In genomic region chr10:123621910-123622309, GRCh38 we compare ENCODE assay signal across 12 cellular contexts. TPM values are rescaled to one million over a fixed set of nuclear protein-coding genes. Genes with fewer than 3 reads are reported as not detected.
DNase-seq lines count a peak whose midpoint lies in the region; TF ChIP-seq lines count a peak whose summit lies in the region.
"Had no signal": no experiment of that assay in that cellular context is flagged by ENCODE, and none has a peak within 500 bp of the region (broad histone marks: within the 10 kb centered on the region; RNA-seq: fewer than 3 reads in every experiment).

No MANE protein-coding gene starts in this region.

- TF ChIP-seq CTCF in AG09309 (IDR thresholded peaks at IDR 0.05; ENCODE audit: control insufficient read depth, insufficient read depth, low read depth, low read length, missing control alignments) (no peak), RWPE1 (conservative IDR thresholded peaks at IDR 0.05; ENCODE audit: low read depth) (no peak)

- POLR2A ChIA-PET in RWPE1 (lab: Yijun Ruan, JAX; ENCODE audit: low non-redundant PET), result no interaction called here

- DNase-seq in AG09309 (ENCODE audit: low read depth), result peak; percentile 25
- peak; percentile 68 for DNase-seq in EL
- peak; percentile 5 for DNase-seq in LHCN-M2 (ENCODE audit: low read depth)
- DNase-seq in fibroblast of peridontal ligament (ENCODE audit: extremely low read depth), result peak; percentile 46
- no peak for DNase-seq in UCSD-AML1 (lab: John Stamatoyannopoulos, UW; ENCODE audit: unreplicated experiment)
- no peak for DNase-seq in HCEC 1CT
- no peak for DNase-seq in RWPE1 (ENCODE audit: low spot score)
- DNase-seq: ACHN, DMS53 had no signal

- CTCF ChIA-PET in RWPE1 (lab: Yijun Ruan, JAX), result no interaction called here

- no peak overlapping the region for H3K27ac ChIP-seq in RWPE1
- H3K27ac ChIP-seq: BLaER1 had no signal

- H3K4me3 ChIP-seq in AG09309 (ENCODE audit: control insufficient read depth, low read depth, low read length), result no peak overlapping the region
- H3K4me3 ChIP-seq: BLaER1, HAP-1 had no signal

RNA-seq across cellular contexts. Expression of gene GPR26, which starts 44.2 kb away (rescaled TPM):
- not detected in 2 replicates for total RNA-seq in LHCN-M2 (2014; rRNA removed)
- not detected for polyA plus RNA-seq in LHCN-M2 (2012)
- total RNA-seq: A172 had no signal

Comparison
In these comparisons a context has a peak if more than half of its experiments do, and no peak if none do; other contexts are left out.
1. DNase-seq: peak in AG09309 (single experiment), EL (single experiment), LHCN-M2 (single experiment) and fibroblast of peridontal ligament (single experiment); none in UCSD-AML1 (single experiment), HCEC 1CT (single experiment) and RWPE1 (single experiment).